In genomic region chr19:21328885-21329605, GRCh38 we compare ENCODE assay signal across 8 cellular contexts. TPM values are rescaled to one million over a fixed set of nuclear protein-coding genes. Genes with fewer than 3 reads are reported as not detected.
A peak's percentile ranks its signal among the peaks of the same experiment; 100 is the strongest.
DNase-seq lines count a peak whose midpoint lies in the region; ATAC-seq and TF ChIP-seq lines count a peak whose summit lies in the region.

ZNF708 (minus strand) TSS chr19:21329410; CDS start chr19:21329212, 198 bp downstream.

- peak; percentile 89 to 90 for DNase-seq in AML-193 (lab: John Stamatoyannopoulos, UW)
- peak; percentile 91 to 96 for DNase-seq in NCI-H524 (lab: John Stamatoyannopoulos, UW)
- peak; percentile 86 for DNase-seq in activated CD4-positive, alpha-beta T cell treated with anti-CD3 and anti-CD28 coated beads for 48 hours
- DNase-seq in colonic mucosa, result peak; percentile 93
- DNase-seq in left kidney (ENCODE audit: low read depth, low spot score), result peak; percentile 98
- peak; percentile 76 to 80 for DNase-seq in stimulated activated CD4-positive, alpha-beta T cell treated with anti-CD3 and anti-CD28 coated beads, Interleukin-2, amount 100 ng/mL, for 24 hours

- H3K27me3 ChIP-seq in colonic mucosa, result no peaks in the 10 kb centered on the region

- peak within 1 kb of the TSS; percentile 86 to 93 for H3K9ac ChIP-seq in colonic mucosa (ENCODE audit: low read depth in 2 of 2, low read length in 2 of 2)

- no peak for TF ChIP-seq CTCF in colonic mucosa (IDR thresholded peaks at IDR 0.05)

- peak; percentile 92 for TF ChIP-seq POLR2A in GM19193 (IDR thresholded peaks at IDR 0.05; ENCODE audit: extremely low read depth, insufficient read depth, insufficient read length)

- peak within 1 kb of the TSS; percentile 93 for H3K27ac ChIP-seq in colonic mucosa

- peak; percentile 99 for ATAC-seq in HG03439 (IDR thresholded peaks at IDR 0.05; ENCODE audit: unreplicated experiment)

- intact Hi-C loops in colonic mucosa (cut with DNase I), result no loop called here

- no peaks in the 10 kb centered on the region for H3K4me1 ChIP-seq in colonic mucosa

- H3K36me3 ChIP-seq in colonic mucosa, result peaks cover 5% of the 10 kb centered on the region

- H3K9me3 ChIP-seq in colonic mucosa, result no peaks in the 10 kb centered on the region

- H3K4me3 ChIP-seq in colonic mucosa, result peak within 1 kb of the TSS; percentile 77

RNA-seq across cellular contexts. Expression of gene ZNF708, which starts in this region (rescaled TPM):
- 1 to 10 TPM; 6.0 to 8.1 TPM for total RNA-seq in colonic mucosa

Comparison
In these comparisons a context has a peak if more than half of its experiments do, and no peak if none do; other contexts are left out.
1. Peak in every context shown above with its lines: DNase-seq, ATAC-seq, H3K4me3 ChIP-seq and H3K27ac ChIP-seq.